Comparison of ENCODE assay signal across 22 cellular contexts in genomic region chr12:92012691-92013090, GRCh38.
"Had no signal": no experiment of that assay in that cellular context is flagged by ENCODE, and none has a peak within 500 bp of the region (broad histone marks: within the 10 kb centered on the region; RNA-seq: fewer than 3 reads in every experiment).

No MANE protein-coding gene starts in this region.

- H3K27me3 Mint-ChIP-seq: activated CD4-positive, alpha-beta memory T cell treated with anti-CD3 and anti-CD28 coated beads for 36 hours; activated CD4-positive, alpha-beta T cell treated with anti-CD3 and anti-CD28 coated beads, Interleukin-2, amount 10 ng/mL, durations not matched to agents 7 days and 5 days; activated naive CD8-positive, alpha-beta T cell treated with anti-CD3 and anti-CD28 coated beads, Interleukin-2, amount 10 ng/mL, durations not matched to agents 7 days and 5 days had no signal

- H3K27me3 ChIP-seq: breast epithelium had no signal

- H3K4me3 Mint-ChIP-seq: activated CD4-positive, alpha-beta memory T cell treated with anti-CD3 and anti-CD28 coated beads for 36 hours; activated CD4-positive, alpha-beta T cell treated with anti-CD3 and anti-CD28 coated beads, Interleukin-2, amount 10 ng/mL, durations not matched to agents 7 days and 5 days; activated naive CD8-positive, alpha-beta T cell treated with anti-CD3 and anti-CD28 coated beads, Interleukin-2, amount 10 ng/mL, durations not matched to agents 7 days and 5 days; activated T-cell treated with anti-CD3 and anti-CD28 coated beads, Interleukin-2, amount 50 U/mL, for 4 hours had no signal

- H3K36me3 Mint-ChIP-seq: activated CD4-positive, alpha-beta memory T cell treated with anti-CD3 and anti-CD28 coated beads for 36 hours had no signal

- H3K4me1 ChIP-seq: breast epithelium had no signal

- ATAC-seq: activated T-cell treated with anti-CD3 and anti-CD28 coated beads, Interleukin-2, amount 50 U/mL, for 4 hours had no signal

- DNase-seq: activated CD4-positive, alpha-beta memory T cell treated with anti-CD3 and anti-CD28 coated beads for 36 hours; activated CD4-positive, alpha-beta T cell treated with anti-CD3 and anti-CD28 coated beads, Interleukin-2, amount 10 ng/mL, durations not matched to agents 7 days and 5 days; activated CD4-positive, CD25-positive, alpha-beta regulatory T cell; activated CD8-positive, alpha-beta memory T cell treated with anti-CD3 and anti-CD28 coated beads for 24 hours; activated effector memory CD4-positive, alpha-beta T cell treated with anti-CD3 and anti-CD28 coated beads, Interleukin-2, amount 50 U/mL, for 16 hours; activated naive CD4-positive, alpha-beta T cell treated with Interleukin-2 at 50 U/mL for 16 hours; activated naive CD8-positive, alpha-beta T cell treated with anti-CD3 and anti-CD28 coated beads, Interleukin-2, amount 10 ng/mL, durations not matched to agents 7 days and 5 days; activated T-cell treated with anti-CD3 and anti-CD28 coated beads, Interleukin-2, amount 50 U/mL, for 4 hours; central memory CD4-positive, alpha-beta T cell; Karpas-422; MM.1S; NCI-H1417; NCI-H1930; NCI-H2171 treated with DMSO at 0.1 percent for 48 hours; NCI-H226; NCI-H526; NCI-H82; SIG-M5; T-helper 1 cell had no signal

- H3K27ac Mint-ChIP-seq: activated CD4-positive, alpha-beta memory T cell treated with anti-CD3 and anti-CD28 coated beads for 36 hours; activated CD4-positive, alpha-beta T cell treated with anti-CD3 and anti-CD28 coated beads, Interleukin-2, amount 10 ng/mL, durations not matched to agents 7 days and 5 days; activated naive CD8-positive, alpha-beta T cell treated with anti-CD3 and anti-CD28 coated beads, Interleukin-2, amount 10 ng/mL, durations not matched to agents 7 days and 5 days had no signal

- H3K27ac ChIP-seq: breast epithelium, SK-N-MC, VCaP had no signal
